8 cellular contexts compared by ENCODE assay signal in the genomic region with DNA sequence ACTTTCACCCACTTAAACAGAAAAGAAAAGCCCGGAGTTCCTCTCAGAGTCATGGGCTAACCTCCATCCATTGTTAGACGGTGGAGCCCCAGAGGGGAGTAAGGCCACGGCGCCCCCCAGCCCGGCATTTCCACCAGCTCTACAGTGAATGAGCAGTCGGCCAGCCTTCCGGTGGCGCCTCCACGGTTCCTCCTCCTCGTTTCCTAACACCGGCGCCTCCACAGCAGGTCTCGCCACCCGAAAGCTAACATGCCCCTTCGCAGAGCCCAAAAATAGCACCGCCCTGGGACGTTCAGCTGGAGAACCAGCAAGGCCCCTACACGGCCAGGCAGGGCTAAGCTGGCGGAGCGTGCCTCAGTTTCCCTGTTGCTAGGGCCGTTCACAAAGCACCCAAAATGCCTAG. TPM values are rescaled to one million over a fixed set of nuclear protein-coding genes. Genes with fewer than 3 reads are reported as not detected.
A peak's percentile ranks its signal among the peaks of the same experiment; 100 is the strongest.
DNase-seq lines count a peak whose midpoint lies in the region; ATAC-seq and TF ChIP-seq lines count a peak whose summit lies in the region.

No MANE protein-coding gene starts in this region.

- peaks cover 23% of the 10 kb centered on the region for H3K27me3 Mint-ChIP-seq in activated naive CD4-positive, alpha-beta T cell treated with anti-CD3 and anti-CD28 coated beads for 36 hours (ENCODE audit: low read depth)
- H3K27me3 Mint-ChIP-seq in glutamatergic neuron (ENCODE audit: unreplicated experiment) (peaks cover 3% of the 10 kb centered on the region), osteocyte (ENCODE audit: unreplicated experiment) (peaks cover 18% of the 10 kb centered on the region)

- TF ChIP-seq POLR2A in vagina (IDR thresholded peaks at IDR 0.05), result no peak

- H3K4me3 ChIP-seq in vagina, result peak overlapping the region; percentile 67 to 73

- no peaks in the 10 kb centered on the region for H3K27me3 ChIP-seq in vagina

- TF ChIP-seq CTCF in RWPE1 (conservative IDR thresholded peaks at IDR 0.05; ENCODE audit: low read depth) (no peak), glutamatergic neuron (IDR thresholded peaks at IDR 0.05; ENCODE audit: partially characterized antibody, unreplicated experiment) (no peak), osteocyte (IDR thresholded peaks at IDR 0.05) (no peak), vagina (IDR thresholded peaks at IDR 0.05) (no peak)

- H3K36me3 ChIP-seq in vagina, result no peaks in the 10 kb centered on the region

- peak overlapping the region; percentile 89 for H3K4me3 Mint-ChIP-seq in activated naive CD4-positive, alpha-beta T cell treated with anti-CD3 and anti-CD28 coated beads for 36 hours
- H3K4me3 Mint-ChIP-seq in glutamatergic neuron (ENCODE audit: unreplicated experiment) (peak overlapping the region; percentile 92), osteocyte (ENCODE audit: unreplicated experiment) (peak overlapping the region; percentile 84)

- H3K4me1 ChIP-seq in vagina, result peaks cover 20% of the 10 kb centered on the region

- H3K27ac ChIP-seq in RWPE1 (peak overlapping the region; percentile 76), vagina (peak overlapping the region; percentile 63)

- H3K4me1 Mint-ChIP-seq in activated naive CD4-positive, alpha-beta T cell treated with anti-CD3 and anti-CD28 coated beads for 36 hours (ENCODE audit: low read depth), result peaks cover 40% of the 10 kb centered on the region
- peaks cover 4% of the 10 kb centered on the region for H3K4me1 Mint-ChIP-seq in glutamatergic neuron (ENCODE audit: low read depth, unreplicated experiment)
- peaks cover 11% of the 10 kb centered on the region for H3K4me1 Mint-ChIP-seq in osteocyte (ENCODE audit: unreplicated experiment)

- H3K9me3 ChIP-seq in vagina, result no peaks in the 10 kb centered on the region

- intact Hi-C loops in activated naive CD4-positive, alpha-beta T cell treated with anti-CD3 and anti-CD28 coated beads for 36 hours (cut with micrococcal nuclease), result loop anchor here (1.0 to 5.0 kb wide), 12 partner anchors 16 to 1664 kb away; a partner anchor contains a TSS
- intact Hi-C loops in vagina (cut with DNase I), result no loop called here

- CTCF ChIA-PET in RWPE1 (lab: Yijun Ruan, JAX), result interaction anchor here (0.7 kb wide), 1 partner anchor 79 kb away, joined by 4 read pairs; no protein-coding TSS in a partner anchor
- CTCF ChIA-PET in activated naive CD4-positive, alpha-beta T cell treated with anti-CD3 and anti-CD28 coated beads for 36 hours (lab: Charles Lee), result interaction anchor here (0.9 kb wide), 1 partner anchor 105 kb away, joined by 3 read pairs; no protein-coding TSS in a partner anchor

- POLR2A ChIA-PET in RWPE1 (lab: Yijun Ruan, JAX; ENCODE audit: low non-redundant PET), result no interaction called here

- DNase-seq in NCI-H1436 (lab: John Stamatoyannopoulos, UW) (peak; percentile 22), NCI-H1436 treated with DMSO at 0.1 percent for 48 hours (lab: John Stamatoyannopoulos, UW) (no peak), RWPE1 (ENCODE audit: low spot score) (peak; percentile 30), glutamatergic neuron (peak; percentile 47), osteocyte (ENCODE audit: extremely low spot score, unreplicated experiment) (no peak), vagina (ENCODE audit: extremely low spot score in 2 of 2) (no peak)
- peak; percentile 54 for DNase-seq in activated naive CD4-positive, alpha-beta T cell treated with anti-CD3 and anti-CD28 coated beads for 36 hours

- no peak for ATAC-seq in GM18519 (IDR thresholded peaks at IDR 0.05; ENCODE audit: low FRiP score, unreplicated experiment)

- H3K36me3 Mint-ChIP-seq in activated naive CD4-positive, alpha-beta T cell treated with anti-CD3 and anti-CD28 coated beads for 36 hours (ENCODE audit: low read depth), result peaks cover 11% of the 10 kb centered on the region
- H3K36me3 Mint-ChIP-seq in glutamatergic neuron (ENCODE audit: unreplicated experiment) (peaks cover 4% of the 10 kb centered on the region), osteocyte (ENCODE audit: unreplicated experiment) (no peaks in the 10 kb centered on the region)

- no peaks in the 10 kb centered on the region for H3K9me3 Mint-ChIP-seq in activated naive CD4-positive, alpha-beta T cell treated with anti-CD3 and anti-CD28 coated beads for 36 hours
- H3K9me3 Mint-ChIP-seq in glutamatergic neuron (ENCODE audit: unreplicated experiment), result peaks cover 9% of the 10 kb centered on the region
- H3K9me3 Mint-ChIP-seq in osteocyte (ENCODE audit: unreplicated experiment), result peaks cover 3% of the 10 kb centered on the region

- H3K27ac Mint-ChIP-seq in activated naive CD4-positive, alpha-beta T cell treated with anti-CD3 and anti-CD28 coated beads for 36 hours, result peak overlapping the region; percentile 89
- peak overlapping the region; percentile 73 for H3K27ac Mint-ChIP-seq in glutamatergic neuron (ENCODE audit: unreplicated experiment)
- peak overlapping the region; percentile 9 for H3K27ac Mint-ChIP-seq in osteocyte (ENCODE audit: unreplicated experiment)

RNA-seq across cellular contexts. Expression of a gene that starts 0.9 kb away (rescaled TPM):
- 10 to 100 TPM; 26.2 to 27.7 TPM for total RNA-seq in activated naive CD4-positive, alpha-beta T cell treated with anti-CD3 and anti-CD28 coated beads for 36 hours
- 60.6 TPM for total RNA-seq in glutamatergic neuron (ENCODE audit: unreplicated experiment)
- total RNA-seq in osteocyte, result 9.2 and 10.3 TPM in 2 replicates
- 16.7 TPM for total RNA-seq in vagina

Comparison
In these comparisons a context has a peak if more than half of its experiments do, and no peak if none do; other contexts are left out.
1. DNase-seq: peak in NCI-H1436 (single experiment), RWPE1 (single experiment), activated naive CD4-positive, alpha-beta T cell treated with anti-CD3 and anti-CD28 coated beads for 36 hours (single experiment) and glutamatergic neuron (single experiment); none in NCI-H1436 treated with DMSO at 0.1 percent for 48 hours (single experiment), osteocyte (single experiment) and vagina (0 of 2).
2. H3K27ac Mint-ChIP-seq: peak in every context shown above with its lines; median percentile 89 in activated naive CD4-positive, alpha-beta T cell treated with anti-CD3 and anti-CD28 coated beads for 36 hours; 73 in glutamatergic neuron; 9 in osteocyte.
3. Peak in every context shown above with its lines, with median percentiles within 50 percentile points of each other: H3K4me3 Mint-ChIP-seq.